Comparison of ENCODE assay signal across 38 cellular contexts in genomic region chr6:49958180-49958579, GRCh38. TPM values are rescaled to one million over a fixed set of nuclear protein-coding genes. Genes with fewer than 3 reads are reported as not detected.
"Had no signal": no experiment of that assay in that cellular context is flagged by ENCODE, and none has a peak within 500 bp of the region (broad histone marks: within the 10 kb centered on the region; RNA-seq: fewer than 3 reads in every experiment).

No MANE protein-coding gene starts in this region.

- FAIRE-seq: astrocyte, bronchial epithelial cell had no signal

- DNase-seq: activated effector memory CD4-positive, alpha-beta T cell treated with anti-CD3 and anti-CD28 coated beads, Interleukin-2, amount 50 U/mL, for 16 hours; activated effector memory CD4-positive, alpha-beta T cell treated with Interleukin-2 at 50 U/mL for 16 hours; activated gamma-delta T cell; activated gamma-delta T cell treated with Interleukin-2 at 50 U/mL for 16 hours; activated naive CD4-positive, alpha-beta T cell; activated naive CD4-positive, alpha-beta T cell treated with anti-CD3 and anti-CD28 coated beads for 36 hours; activated naive CD4-positive, alpha-beta T cell treated with anti-CD3 and anti-CD28 coated beads, Interleukin-2, amount 10 ng/mL, durations not matched to agents 7 days and 5 days; activated naive CD4-positive, alpha-beta T cell treated with anti-CD3 and anti-CD28 coated beads, Interleukin-2, amount 50 U/mL, for 16 hours; activated naive CD4-positive, alpha-beta T cell treated with Interleukin-2 at 50 U/mL for 16 hours; activated naive CD8-positive, alpha-beta T cell treated with anti-CD3 and anti-CD28 coated beads for 36 hours; activated naive CD8-positive, alpha-beta T cell treated with anti-CD3 and anti-CD28 coated beads, Interleukin-2, amount 10 ng/mL, durations not matched to agents 7 days and 5 days; activated naive CD8-positive, alpha-beta T cell treated with anti-CD3 and anti-CD28 coated beads, Interleukin-2, amount 50 U/mL, for 24 hours; activated T-cell treated with anti-CD3 and anti-CD28 coated beads, Interleukin-2, amount 50 U/mL, for 24 hours; activated T-cell treated with anti-CD3 and anti-CD28 coated beads, Interleukin-2, amount 50 U/mL, for 4 hours; activated T-cell treated with anti-CD3 and anti-CD28 coated beads, Interleukin-2, amount 50 U/mL, for 48 hours; activated T-cell treated with anti-CD3 and anti-CD28 coated beads, Interleukin-2, amount 50 U/mL, for 72 hours; adrenal gland; amniotic stem cell; amygdala; anterior cingulate cortex; aorta; body of pancreas; brain microvascular endothelial cell; central memory CD4-positive, alpha-beta T cell; cerebellar nuclear complex had no signal

- H3K27me3 ChIP-seq: adrenal gland, ascending aorta, body of pancreas, brain microvascular endothelial cell, breast epithelium, cardiac muscle cell had no signal

- ATAC-seq: activated naive CD4-positive, alpha-beta T cell treated with anti-CD3 and anti-CD28 coated beads, Interleukin-2, amount 50 U/mL, for 72 hours; activated naive CD8-positive, alpha-beta T cell treated with anti-CD3 and anti-CD28 coated beads, Interleukin-2, amount 50 U/mL, for 24 hours; activated T-cell treated with anti-CD3 and anti-CD28 coated beads, Interleukin-2, amount 50 U/mL, for 4 hours; activated T-cell treated with anti-CD3 and anti-CD28 coated beads, Interleukin-2, amount 50 U/mL, for 72 hours; activated T-helper 17 cell treated with anti-CD3 and anti-CD28 coated beads, Interleukin-2, amount 50 U/mL, for 72 hours; body of pancreas had no signal

- H3K4me3 ChIP-seq: adrenal gland, ascending aorta, body of pancreas, breast epithelium, cardiac muscle cell had no signal

- H3K9me3 ChIP-seq: adrenal gland, ascending aorta, body of pancreas, breast epithelium had no signal

- H3K4me1 ChIP-seq: adrenal gland, ascending aorta, body of pancreas, breast epithelium had no signal

- H3K27ac ChIP-seq: adrenal gland, ascending aorta, body of pancreas, brain microvascular endothelial cell, breast epithelium, cardiac muscle cell had no signal

- H3K36me3 ChIP-seq: adrenal gland, ascending aorta, brain microvascular endothelial cell, breast epithelium, cardiac muscle cell had no signal

RNA-seq across cellular contexts. Expression of gene DEFB114, which starts 5.8 kb away (rescaled TPM):
- total RNA-seq: activated naive CD4-positive, alpha-beta T cell treated with anti-CD3 and anti-CD28 coated beads for 36 hours; activated naive CD4-positive, alpha-beta T cell treated with anti-CD3 and anti-CD28 coated beads, Interleukin-2, amount 50 U/mL, for 72 hours; activated naive CD8-positive, alpha-beta T cell treated with anti-CD3 and anti-CD28 coated beads for 36 hours; activated naive CD8-positive, alpha-beta T cell treated with anti-CD3 and anti-CD28 coated beads, Interleukin-2, amount 10 ng/mL, durations not matched to agents 7 days and 5 days; activated T-cell treated with anti-CD3 and anti-CD28 coated beads, Interleukin-2, amount 50 U/mL, for 4 hours; activated T-cell treated with anti-CD3 and anti-CD28 coated beads, Interleukin-2, amount 50 U/mL, for 72 hours; activated T-helper 1 cell treated with anti-CD3 and anti-CD28 coated beads, Interleukin-12 subunit alpha, Interleukin-12 subunit beta, Interleukin-2, Interleukin-4 antibody, amounts not matched to agents 30 ng/mL and 10 ng/mL and 1 ng/mL, durations not matched to agents 14 hours and 24 hours and 36 hours; activated T-helper 17 cell treated with anti-CD3 and anti-CD28 coated beads, Interleukin-2, amount 50 U/mL, for 72 hours; activated T-helper 2 cell treated with anti-CD3 and anti-CD28 coated beads, Interferon-gamma antibody, Interleukin-2, Interleukin-4, amounts not matched to agents 10 μg/mL and 5 μg/mL and 100 μg/mL, durations not matched to agents 14 hours and 24 hours and 36 hours; adrenal gland; aorta; ascending aorta; astrocyte; body of pancreas; breast epithelium; bronchial epithelial cell; cardiac muscle cell; cardiac septum; cerebellum; chondrocyte had no signal
- polyA plus RNA-seq: adipose tissue, adrenal gland, aorta, cardiac muscle cell had no signal

RNA-seq across cellular contexts. Expression of gene DEFB113, which starts 11.2 kb away (rescaled TPM):
- total RNA-seq: activated naive CD4-positive, alpha-beta T cell treated with anti-CD3 and anti-CD28 coated beads for 36 hours; activated naive CD4-positive, alpha-beta T cell treated with anti-CD3 and anti-CD28 coated beads, Interleukin-2, amount 50 U/mL, for 72 hours; activated naive CD8-positive, alpha-beta T cell treated with anti-CD3 and anti-CD28 coated beads for 36 hours; activated naive CD8-positive, alpha-beta T cell treated with anti-CD3 and anti-CD28 coated beads, Interleukin-2, amount 10 ng/mL, durations not matched to agents 7 days and 5 days; activated T-cell treated with anti-CD3 and anti-CD28 coated beads, Interleukin-2, amount 50 U/mL, for 4 hours; activated T-cell treated with anti-CD3 and anti-CD28 coated beads, Interleukin-2, amount 50 U/mL, for 72 hours; activated T-helper 1 cell treated with anti-CD3 and anti-CD28 coated beads, Interleukin-12 subunit alpha, Interleukin-12 subunit beta, Interleukin-2, Interleukin-4 antibody, amounts not matched to agents 30 ng/mL and 10 ng/mL and 1 ng/mL, durations not matched to agents 14 hours and 24 hours and 36 hours; activated T-helper 17 cell treated with anti-CD3 and anti-CD28 coated beads, Interleukin-2, amount 50 U/mL, for 72 hours; activated T-helper 2 cell treated with anti-CD3 and anti-CD28 coated beads, Interferon-gamma antibody, Interleukin-2, Interleukin-4, amounts not matched to agents 10 μg/mL and 5 μg/mL and 100 μg/mL, durations not matched to agents 14 hours and 24 hours and 36 hours; adrenal gland; aorta; ascending aorta; astrocyte; body of pancreas; breast epithelium; bronchial epithelial cell; cardiac muscle cell; cardiac septum; cerebellum; chondrocyte had no signal
- polyA plus RNA-seq: adipose tissue, adrenal gland, aorta, cardiac muscle cell had no signal
